In the genomic region with DNA sequence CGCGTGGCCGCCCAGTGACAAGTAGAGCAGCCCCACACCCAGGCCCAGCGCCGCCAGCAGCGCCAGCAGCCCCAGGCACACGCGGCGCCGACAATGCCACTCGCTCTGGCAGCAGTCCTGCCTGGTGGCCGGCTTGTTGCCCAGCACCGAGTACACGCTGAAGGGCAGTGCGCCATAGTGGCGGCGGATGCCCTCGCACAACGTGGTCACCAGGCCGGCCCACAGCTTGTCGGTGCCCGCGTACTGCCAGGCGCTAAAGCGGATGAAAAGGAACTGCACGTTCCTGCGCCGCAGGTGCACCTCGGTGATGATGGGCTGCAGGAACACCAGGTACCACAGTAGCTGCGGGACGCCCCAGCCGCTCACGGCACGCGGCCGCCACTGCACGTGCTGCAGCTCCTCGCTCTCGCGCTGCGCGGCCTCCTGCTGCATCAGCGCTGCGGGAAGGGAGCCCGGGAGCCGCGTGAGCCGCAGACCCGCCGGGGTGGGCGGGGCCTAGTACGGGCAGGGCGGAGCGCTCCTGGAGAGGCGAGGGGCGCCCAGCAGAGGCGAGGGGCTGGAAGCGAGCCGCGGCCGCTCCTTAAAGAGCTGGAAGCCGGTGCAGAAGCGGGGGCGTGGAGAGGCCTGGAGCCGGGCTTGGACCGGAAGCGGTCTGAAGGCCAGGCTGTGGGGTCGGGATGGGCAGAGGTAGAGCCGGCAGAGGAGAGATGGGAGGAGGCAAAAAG, we compare ENCODE assay signal across 8 cellular contexts. TPM values are rescaled to one million over a fixed set of nuclear protein-coding genes. Genes with fewer than 3 reads are reported as not detected.
A peak's percentile ranks its signal among the peaks of the same experiment; 100 is the strongest.
DNase-seq lines count a peak whose midpoint lies in the region; ATAC-seq, FAIRE-seq and TF ChIP-seq lines count a peak whose summit lies in the region.

No MANE protein-coding gene starts in this region.

- H2AK5ac ChIP-seq in trophoblast cell (ENCODE audit: low read length), result no peak overlapping the region

- DNase-seq in AG08395 (ENCODE audit: low spot score) (peak; percentile 48), heart left ventricle (peak; percentile 47 to 74 (median 49)), trophoblast cell (peak in 1 of 2 donors; percentile 32), GM19239 (ENCODE audit: insufficient read length, low spot score) (no peak)
- DNase-seq in activated naive CD4-positive, alpha-beta T cell treated with anti-CD3 and anti-CD28 coated beads, Interleukin-2, amount 50 U/mL, for 16 hours, result peak; percentile 52

- no peak overlapping the region for H3K27ac Mint-ChIP-seq in IgD-negative memory B cell

- H3K79me1 ChIP-seq in trophoblast cell (ENCODE audit: low read length), result no peaks in the 10 kb centered on the region

- no peak overlapping the region for H2BK120ac ChIP-seq in trophoblast cell (ENCODE audit: insufficient read depth, low read length, poor library complexity)

- H3K9ac ChIP-seq in trophoblast cell (ENCODE audit: low read length), result no peak overlapping the region

- peaks cover 0 to 4% (median 0%) of the 10 kb centered on the region in 3 donors for H3K9me3 Mint-ChIP-seq in IgD-negative memory B cell

- no peak overlapping the region for H3K23ac ChIP-seq in trophoblast cell (ENCODE audit: low read length)

- H3K9me3 ChIP-seq in heart left ventricle (no peaks in the 10 kb centered on the region), trophoblast cell (ENCODE audit: insufficient read depth, low read depth, low read length) (peaks cover 17% of the 10 kb centered on the region)

- no peak for TF ChIP-seq POLR2A in heart left ventricle (IDR thresholded peaks at IDR 0.05)

- H4K91ac ChIP-seq in trophoblast cell (ENCODE audit: low read depth, low read length), result no peak overlapping the region

- H3K27me3 Mint-ChIP-seq in IgD-negative memory B cell, result peaks cover 43% of the 10 kb centered on the region

- peak overlapping the region; percentile 3 to 49 (median 32) for H3K4me3 ChIP-seq in heart left ventricle
- H3K4me3 ChIP-seq in trophoblast cell (ENCODE audit: low read depth, low read length), result peak overlapping the region; percentile 32

- H3K4me3 Mint-ChIP-seq in IgD-negative memory B cell, result peak overlapping the region; percentile 78 to 90 (median 84)

- H3K4me1 Mint-ChIP-seq in IgD-negative memory B cell, result peaks cover 0 to 13% (median 12%) of the 10 kb centered on the region in 3 donors

- no peak overlapping the region for H2BK5ac ChIP-seq in trophoblast cell (ENCODE audit: low read depth, low read length, poor library complexity)

- ATAC-seq in heart left ventricle (peak; percentile 34 to 60 (median 58)), HG02763 (IDR thresholded peaks at IDR 0.05; ENCODE audit: unreplicated experiment) (no peak), HG03159 (IDR thresholded peaks at IDR 0.05; ENCODE audit: unreplicated experiment) (no peak)

- FAIRE-seq in GM19239 (lab: Jason Lieb, UNC), result no peak

- no peaks in the 10 kb centered on the region for H3K36me3 ChIP-seq in heart left ventricle
- peaks cover 0 to under 1% of the 10 kb centered on the region in 2 experiments for H3K36me3 ChIP-seq in trophoblast cell (ENCODE audit: control insufficient read depth in 1 of 2, insufficient read depth in 2 of 2, low read length in 2 of 2)

- 1 to 4% (median 2%) methylated on average over 33 to 69 of the region's 69 CpGs for WGBS in heart left ventricle, 4 donors
- WGBS in trophoblast cell (ENCODE audit: extremely low coverage, insufficient coverage, insufficient read length), result no CpG with 5 or more reads among the region's 69 CpGs

- H3K14ac ChIP-seq in trophoblast cell (ENCODE audit: low read length), result no peak overlapping the region

- H3K27me3 ChIP-seq in heart left ventricle (peaks cover 3 to 35% (median 15%) of the 10 kb centered on the region in 9 donors), trophoblast cell (ENCODE audit: insufficient read depth, low read length) (peaks cover 22% of the 10 kb centered on the region)

- H3K18ac ChIP-seq in trophoblast cell (ENCODE audit: low read length), result no peak overlapping the region

- H3K27ac ChIP-seq in heart left ventricle (peak overlapping the region in 2 of 12 donors; percentile 53 to 64), trophoblast cell (ENCODE audit: low read depth, low read length) (no peak overlapping the region)

- no peak overlapping the region for H2BK12ac ChIP-seq in trophoblast cell (ENCODE audit: low read length)

- TF ChIP-seq CTCF in heart left ventricle (IDR thresholded peaks at IDR 0.05), result no peak

- H3K79me2 ChIP-seq in trophoblast cell (ENCODE audit: control insufficient read depth, insufficient read depth, low read length, poor library complexity), result no peaks in the 10 kb centered on the region

- intact Hi-C loops in heart left ventricle (cut with DNase I), result no loop called here

- no peak overlapping the region for H3K4ac ChIP-seq in trophoblast cell (ENCODE audit: low read depth, low read length)

- H3K36me3 Mint-ChIP-seq in IgD-negative memory B cell, result peaks cover 1% of the 10 kb centered on the region

- H4K12ac ChIP-seq in trophoblast cell (ENCODE audit: low read depth, low read length), result no peak overlapping the region

- H2AFZ ChIP-seq in trophoblast cell (ENCODE audit: insufficient read depth, low read length, poor library complexity), result no peak overlapping the region

- H3K4me1 ChIP-seq in heart left ventricle (peaks cover 14 to 30% (median 25%) of the 10 kb centered on the region in 12 donors), trophoblast cell (ENCODE audit: control insufficient read depth in 1 of 2, insufficient read depth in 2 of 2, low read length in 2 of 2) (peaks cover 2 to 5% of the 10 kb centered on the region in 2 experiments)

- peak overlapping the region; percentile 42 for H3K4me2 ChIP-seq in trophoblast cell (ENCODE audit: low read length)

- H4K8ac ChIP-seq in trophoblast cell (ENCODE audit: low read depth, low read length), result no peak overlapping the region

RNA-seq across cellular contexts. Expression of a gene that starts 7.3 kb away (rescaled TPM):
- polyA plus RNA-seq in IgD-negative memory B cell (not detected), heart left ventricle (under 1 TPM in 1 of 2 donors, not detected in 1; 0.18 TPM)
- total RNA-seq in heart left ventricle, result under 1 TPM in 3 of 9 donors, not detected in 6; 0.09 to 0.28 (median 0.09) TPM
- 0.10 TPM in 2 replicates for polyA plus RNA-seq in trophoblast cell (2013)

RNA-seq across cellular contexts. Expression of a gene that starts 24.5 kb away (rescaled TPM):
- 158 TPM for polyA plus RNA-seq in IgD-negative memory B cell
- 10 to 100 TPM in 8 of 9 donors, 1 to 10 TPM in 1; 7.7 to 22.8 (median 18.6) TPM for total RNA-seq in heart left ventricle
- polyA plus RNA-seq in heart left ventricle, result 10 to 100 TPM; 12.3 to 19.2 TPM
- 23.3 and 24.2 TPM in 2 replicates for polyA plus RNA-seq in trophoblast cell (2013)

RNA-seq across cellular contexts. Expression of a gene that starts 25.1 kb away (rescaled TPM):
- polyA plus RNA-seq in IgD-negative memory B cell (16.2 TPM), heart left ventricle (1 to 10 TPM; 2.0 to 8.0 TPM)
- total RNA-seq in heart left ventricle, result 1 to 10 TPM; 2.9 to 8.1 (median 4.8) TPM
- polyA plus RNA-seq in trophoblast cell (2013), result 12.9 and 13.8 TPM in 2 replicates

Comparison
In these comparisons a context has a peak if more than half of its experiments do, and no peak if none do; other contexts are left out.
1. ATAC-seq: peak in heart left ventricle (4 of 4); none in HG02763 (single experiment) and HG03159 (single experiment).